Comparison of ENCODE assay signal across 31 cellular contexts in genomic region chr10:16748749-16749148, GRCh38.
"Had no signal": no experiment of that assay in that cellular context is flagged by ENCODE, and none has a peak within 500 bp of the region (broad histone marks: within the 10 kb centered on the region; RNA-seq: fewer than 3 reads in every experiment).

No MANE protein-coding gene starts in this region.

- H3K27me3 ChIP-seq: neutrophil, pancreas, right lobe of liver, sigmoid colon, spleen, suprapubic skin, testis, tibial artery, transverse colon, upper lobe of right lung, uterus had no signal

- ATAC-seq: naive thymus-derived CD8-positive, alpha-beta T cell; natural killer cell treated with Interleukin-12 subunit alpha and Interleukin-12 subunit beta and Interleukin-15 and Interleukin-18, amount 100 ng/mL, for 72 hours; pancreas; right cardiac atrium; right lobe of liver; stimulated activated memory B cell treated with anti-CD40 and anti-IgM and Interleukin-4, amounts not matched to agents 10 μg/mL and 1 μg/mL and 100 μg/mL, for 72 hours; stimulated activated naive CD8-positive, alpha-beta T cell treated with anti-CD3 and anti-CD28 coated beads, Interleukin-15, amount 100 ng/mL, for 72 hours; stimulated activated naive CD8-positive, alpha-beta T cell treated with anti-CD3 and anti-CD28 coated beads, Interleukin-15, Interleukin-2, amounts not matched to agents 100 U/mL and 50 U/mL, for 24 hours; upper lobe of right lung had no signal

- H3K27ac ChIP-seq: neutrophil, pancreas, prostate gland, right lobe of liver, sigmoid colon, skin epidermis, spleen, suprapubic skin, testis, tibial artery, transverse colon, upper lobe of right lung, uterus had no signal

- H3K4me3 Mint-ChIP-seq: naive B cell; naive thymus-derived CD8-positive, alpha-beta T cell; natural killer cell treated with Interleukin-12 subunit alpha and Interleukin-12 subunit beta and Interleukin-15 and Interleukin-18, amount 100 ng/mL, for 72 hours; nephron progenitor cell; neural crest cell; stimulated activated memory B cell treated with anti-CD40 and anti-IgM and Interleukin-4, amounts not matched to agents 10 μg/mL and 1 μg/mL and 100 μg/mL, for 72 hours; stimulated activated naive CD8-positive, alpha-beta T cell treated with anti-CD3 and anti-CD28 coated beads, Interleukin-15, amount 100 ng/mL, for 72 hours; type B pancreatic cell had no signal

- FAIRE-seq: pancreas had no signal

- H3K4me1 Mint-ChIP-seq: nephron progenitor cell; neural crest cell; stimulated activated memory B cell treated with anti-CD40 and anti-IgM and Interleukin-4, amounts not matched to agents 10 μg/mL and 1 μg/mL and 100 μg/mL, for 72 hours; stimulated activated naive CD8-positive, alpha-beta T cell treated with anti-CD3 and anti-CD28 coated beads, Interleukin-15, amount 100 ng/mL, for 72 hours had no signal

- H3K9me3 ChIP-seq: neutrophil, pancreas, prostate gland, right lobe of liver, sigmoid colon, spleen, suprapubic skin, testis, tibial artery, transverse colon, upper lobe of right lung, uterus had no signal

- H3K9me3 Mint-ChIP-seq: naive B cell; naive thymus-derived CD8-positive, alpha-beta T cell; natural killer cell treated with Interleukin-12 subunit alpha and Interleukin-12 subunit beta and Interleukin-15 and Interleukin-18, amount 100 ng/mL, for 72 hours; nephron progenitor cell; neural crest cell; stimulated activated memory B cell treated with anti-CD40 and anti-IgM and Interleukin-4, amounts not matched to agents 10 μg/mL and 1 μg/mL and 100 μg/mL, for 72 hours; stimulated activated naive CD8-positive, alpha-beta T cell treated with anti-CD3 and anti-CD28 coated beads, Interleukin-15, amount 100 ng/mL, for 72 hours; type B pancreatic cell had no signal

- H3K4me1 ChIP-seq: pancreas, prostate gland, right lobe of liver, sigmoid colon, spleen, suprapubic skin, testis, tibial artery, transverse colon, upper lobe of right lung, uterus had no signal

- H3K27ac Mint-ChIP-seq: natural killer cell treated with Interleukin-12 subunit alpha and Interleukin-12 subunit beta and Interleukin-15 and Interleukin-18, amount 100 ng/mL, for 72 hours; nephron progenitor cell; stimulated activated memory B cell treated with anti-CD40 and anti-IgM and Interleukin-4, amounts not matched to agents 10 μg/mL and 1 μg/mL and 100 μg/mL, for 72 hours; stimulated activated naive CD8-positive, alpha-beta T cell treated with anti-CD3 and anti-CD28 coated beads, Interleukin-15, amount 100 ng/mL, for 72 hours; type B pancreatic cell had no signal

- H3K4me3 ChIP-seq: pancreas, prostate gland, right lobe of liver, sigmoid colon, skin epidermis, smooth muscle cell, spleen, suprapubic skin, testis, tibial artery, transverse colon, upper lobe of right lung, uterus had no signal

- H3K27me3 Mint-ChIP-seq: naive B cell; naive thymus-derived CD8-positive, alpha-beta T cell; natural killer cell treated with Interleukin-12 subunit alpha and Interleukin-12 subunit beta and Interleukin-15 and Interleukin-18, amount 100 ng/mL, for 72 hours; stimulated activated memory B cell treated with anti-CD40 and anti-IgM and Interleukin-4, amounts not matched to agents 10 μg/mL and 1 μg/mL and 100 μg/mL, for 72 hours; stimulated activated naive CD8-positive, alpha-beta T cell treated with anti-CD3 and anti-CD28 coated beads, Interleukin-15, amount 100 ng/mL, for 72 hours; type B pancreatic cell had no signal

- DNase-seq: naive B cell; naive thymus-derived CD8-positive, alpha-beta T cell; nephron progenitor cell; nucleus accumbens; pancreas; right cardiac atrium; right lobe of liver; sigmoid colon; spleen; stimulated activated CD4-positive, alpha-beta T cell treated with anti-CD3 and anti-CD28 coated beads, Interleukin-12 subunit alpha, Interleukin-12 subunit beta, amount 100 ng/mL, for 4 hours; stimulated activated CD4-positive, alpha-beta T cell treated with anti-CD3 and anti-CD28 coated beads, Interleukin-2, amount 100 ng/mL, for 24 hours; stimulated activated CD4-positive, alpha-beta T cell treated with anti-CD3 and anti-CD28 coated beads, Interleukin-2, amount 100 ng/mL, for 48 hours; stimulated activated CD4-positive, alpha-beta T cell treated with anti-CD3 and anti-CD28 coated beads, Interleukin-4, amount 100 ng/mL, for 24 hours; stimulated activated naive CD4-positive, alpha-beta T cell; stimulated activated naive CD8-positive, alpha-beta T cell treated with anti-CD3 and anti-CD28 coated beads, Interleukin-15, amount 100 ng/mL, for 72 hours; stimulated activated naive CD8-positive, alpha-beta T cell treated with anti-CD3 and anti-CD28 coated beads, Interleukin-15, Interleukin-2, amounts not matched to agents 100 U/mL and 50 U/mL, for 24 hours; substantia nigra; testis; tibial artery; transverse colon; upper lobe of right lung; uterus had no signal

- H3K36me3 ChIP-seq: prostate gland, uterus had no signal

- H3K4me2 ChIP-seq: smooth muscle cell had no signal
